12 cellular contexts compared by ENCODE assay signal in the genomic region with DNA sequence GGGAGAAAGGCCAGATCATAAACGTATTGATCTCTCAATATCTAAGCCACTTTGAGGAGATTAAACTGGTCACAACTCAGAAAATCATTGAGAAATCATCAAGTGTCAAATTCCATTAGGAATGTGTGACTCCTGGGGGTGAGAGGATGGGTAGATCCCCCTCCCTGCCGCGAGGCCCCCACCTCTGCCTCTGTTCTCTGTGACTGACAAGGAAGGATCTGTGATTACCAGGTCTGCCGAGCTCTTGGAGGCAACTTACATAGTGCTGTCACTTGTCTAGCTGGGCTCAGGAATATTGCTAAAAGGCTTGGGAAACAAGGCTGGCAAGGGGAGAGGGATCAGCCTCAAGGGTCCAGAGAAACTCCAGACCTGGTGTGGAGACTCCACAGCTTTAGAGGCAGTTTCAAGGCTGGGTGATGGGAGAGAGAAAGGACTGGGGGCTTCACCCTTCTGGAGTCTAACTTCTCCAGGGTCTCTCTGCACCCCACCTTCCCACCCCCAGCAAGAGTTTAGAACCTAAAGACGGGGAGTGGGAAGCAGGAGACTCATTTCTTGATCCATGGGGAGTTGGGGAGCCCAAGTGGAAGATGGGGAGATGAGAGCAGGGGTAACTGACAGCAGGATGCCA. TPM values are rescaled to one million over a fixed set of nuclear protein-coding genes. Genes with fewer than 3 reads are reported as not detected.
DNase-seq lines count a peak whose midpoint lies in the region; ATAC-seq and TF ChIP-seq lines count a peak whose summit lies in the region.
"Had no signal": no experiment of that assay in that cellular context is flagged by ENCODE, and none has a peak within 500 bp of the region (broad histone marks: within the 10 kb centered on the region; RNA-seq: fewer than 3 reads in every experiment).

No MANE protein-coding gene starts in this region.

- 68% methylated on average over 5 of the region's 5 CpGs for WGBS in hepatocyte (ENCODE audit: low lambda C conversion rate, missing lambda C conversion rate)

- no peak for DNase-seq in CD8-positive, alpha-beta T cell
- no peak for DNase-seq in hepatocyte (ENCODE audit: low spot score)
- DNase-seq in HuH-7 (ENCODE audit: low spot score): no peak
- no peak for DNase-seq in DMS79 treated with DMSO at 0.1 percent for 48 hours (lab: John Stamatoyannopoulos, UW)
- DNase-seq in DMS153 (lab: John Stamatoyannopoulos, UW): no peak
- DNase-seq: NCI-H510A treated with DMSO at 0.1 percent for 48 hours had no signal

- CTCF ChIA-PET in CD8-positive, alpha-beta T cell (lab: Charles Lee): interaction anchor here (0.6 to 17.2 kb wide), 5 partner anchors 9 to 102 kb away, joined by 3 to 341 read pairs (median 3); partner anchors contain the start of gene ARMC12

- H3K36me3 Mint-ChIP-seq in CD8-positive, alpha-beta T cell: no peaks in the 10 kb centered on the region

- H3K27ac Mint-ChIP-seq in CD8-positive, alpha-beta T cell: peak overlapping the region; percentile 94

- H3K4me3 ChIP-seq in CD8-positive, alpha-beta T cell (ENCODE audit: low read depth, low read length): no peak overlapping the region
- no peak overlapping the region for H3K4me3 ChIP-seq in hepatocyte
- H3K4me3 ChIP-seq in skeletal muscle satellite cell (ENCODE audit: low read length): peak overlapping the region; percentile 71

- no peak overlapping the region for H3K4me3 Mint-ChIP-seq in CD8-positive, alpha-beta T cell

- no peaks in the 10 kb centered on the region for H3K9me3 Mint-ChIP-seq in CD8-positive, alpha-beta T cell

- peaks cover 69% of the 10 kb centered on the region for H3K4me1 ChIP-seq in CD8-positive, alpha-beta T cell (ENCODE audit: insufficient read depth, low read length)
- H3K4me1 ChIP-seq in hepatocyte (ENCODE audit: insufficient read depth) (peaks cover 78% of the 10 kb centered on the region), skeletal muscle satellite cell (ENCODE audit: control insufficient read depth, insufficient read depth, low read length) (peaks cover 76% of the 10 kb centered on the region)

- H3K27me3 Mint-ChIP-seq in CD8-positive, alpha-beta T cell (ENCODE audit: low read depth): no peaks in the 10 kb centered on the region

- H4K20me1 ChIP-seq in hepatocyte (ENCODE audit: insufficient read depth, poor library complexity, severe bottlenecking): no peaks in the 10 kb centered on the region

- H3K4me2 ChIP-seq in hepatocyte (peak overlapping the region; percentile 90), skeletal muscle satellite cell (ENCODE audit: low read length) (peak overlapping the region; percentile 94)

- TF ChIP-seq CTCF in CD8-positive, alpha-beta T cell (IDR thresholded peaks at IDR 0.05): no peak
- no peak for TF ChIP-seq CTCF in VCaP (conservative IDR thresholded peaks at IDR 0.05)
- TF ChIP-seq CTCF in hepatocyte (IDR thresholded peaks at IDR 0.05; ENCODE audit: poor library complexity): no peak

- intact Hi-C loops in CD8-positive, alpha-beta T cell (cut with DNase I, micrococcal nuclease): loop anchor here in 1 of 2 experiments (5.0 kb wide), 1 partner anchor 253 kb away; no protein-coding TSS in a partner anchor

- H3K36me3 ChIP-seq in CD8-positive, alpha-beta T cell (ENCODE audit: insufficient read depth, low read length): no peaks in the 10 kb centered on the region
- H3K36me3 ChIP-seq in hepatocyte (replicated peaks; ENCODE audit: insufficient read depth, low read depth) (no peaks in the 10 kb centered on the region), skeletal muscle satellite cell (ENCODE audit: insufficient read depth, low read length) (no peaks in the 10 kb centered on the region)

- H3K79me2 ChIP-seq in hepatocyte: no peaks in the 10 kb centered on the region

- peaks cover 78% of the 10 kb centered on the region for H3K4me1 Mint-ChIP-seq in CD8-positive, alpha-beta T cell (ENCODE audit: low read depth)

- H3K9me3 ChIP-seq in CD8-positive, alpha-beta T cell (ENCODE audit: low read length): no peaks in the 10 kb centered on the region
- no peaks in the 10 kb centered on the region for H3K9me3 ChIP-seq in hepatocyte (ENCODE audit: low read depth)
- no peaks in the 10 kb centered on the region for H3K9me3 ChIP-seq in skeletal muscle satellite cell (replicated peaks; ENCODE audit: low read length)

- no peaks in the 10 kb centered on the region for H3K27me3 ChIP-seq in CD8-positive, alpha-beta T cell (ENCODE audit: insufficient read depth, low read length)
- H3K27me3 ChIP-seq in hepatocyte (no peaks in the 10 kb centered on the region), skeletal muscle satellite cell (ENCODE audit: control insufficient read depth, insufficient read depth, low read length) (no peaks in the 10 kb centered on the region)

- no peaks in the 10 kb centered on the region for H3K9me2 ChIP-seq in hepatocyte (replicated peaks; ENCODE audit: insufficient read depth)

- POLR2A ChIA-PET in CD8-positive, alpha-beta T cell (lab: Charles Lee): interaction anchor here (0.8 to 1.7 kb wide), 3 partner anchors 56 to 255 kb away, joined by 3 to 5 read pairs (median 3); no protein-coding TSS in a partner anchor

- H2AFZ ChIP-seq in hepatocyte: no peak overlapping the region

- no peak for ATAC-seq in CD8-positive, alpha-beta T cell
- no peak for ATAC-seq in HG02798 (IDR thresholded peaks at IDR 0.05; ENCODE audit: poor library complexity, unreplicated experiment)

- H3K9ac ChIP-seq in skeletal muscle satellite cell (ENCODE audit: low read depth, low read length): peak overlapping the region; percentile 93

- no peak overlapping the region for H3K27ac ChIP-seq in CD8-positive, alpha-beta T cell (ENCODE audit: low read depth, low read length)
- H3K27ac ChIP-seq in VCaP: peak overlapping the region; percentile 100
- peak overlapping the region; percentile 100 for H3K27ac ChIP-seq in hepatocyte

RNA-seq across cellular contexts. Expression of gene ARMC12, which starts 11.6 kb away (rescaled TPM):
- total RNA-seq in CD8-positive, alpha-beta T cell: 1 to 10 TPM; 1.1 to 1.5 TPM
- 0.83 and 1.4 TPM in 2 replicates for total RNA-seq in hepatocyte
- polyA plus RNA-seq in hepatocyte: 2.5 and 3.2 TPM in 2 replicates
- total RNA-seq in skeletal muscle satellite cell (2012; rRNA removed): 0.25 and 0.66 TPM in 2 replicates

RNA-seq across cellular contexts. Expression of gene FKBP5, which starts 36.5 kb away (rescaled TPM):
- total RNA-seq in CD8-positive, alpha-beta T cell: 10 to 100 TPM; 25.7 to 27.1 TPM
- 73.6 and 78.8 TPM in 2 replicates for total RNA-seq in hepatocyte
- 233 and 254 TPM in 2 replicates for polyA plus RNA-seq in hepatocyte
- total RNA-seq in skeletal muscle satellite cell (2012; rRNA removed): 45.9 and 52.2 TPM in 2 replicates

RNA-seq across cellular contexts. Expression of gene CLPSL2, which starts 51.2 kb away (rescaled TPM):
- not detected for total RNA-seq in CD8-positive, alpha-beta T cell
- not detected in 2 replicates for total RNA-seq in hepatocyte
- polyA plus RNA-seq in hepatocyte: not detected in 2 replicates
- not detected in 2 replicates for total RNA-seq in skeletal muscle satellite cell (2012; rRNA removed)
- total RNA-seq: fibroblast of villous mesenchyme; omental fat pad; T-helper 1 cell treated with Interleukin-12 subunit alpha and Interleukin-12 subunit beta and Interleukin-4 antibody, amounts not matched to agents 30 ng/mL and 1 ng/mL, for 36 hours had no signal

RNA-seq across cellular contexts. Expression of gene CLPSL1, which starts 55.6 kb away (rescaled TPM):
- not detected for total RNA-seq in CD8-positive, alpha-beta T cell
- not detected in 2 replicates for total RNA-seq in hepatocyte
- not detected in 2 replicates for polyA plus RNA-seq in hepatocyte
- total RNA-seq in skeletal muscle satellite cell (2012; rRNA removed): not detected in 2 replicates
- total RNA-seq: fibroblast of villous mesenchyme; omental fat pad; T-helper 1 cell treated with Interleukin-12 subunit alpha and Interleukin-12 subunit beta and Interleukin-4 antibody, amounts not matched to agents 30 ng/mL and 1 ng/mL, for 36 hours had no signal
